In genomic region chr5:82984786-82985762, GRCh38 we compare ENCODE assay signal across 22 cellular contexts.
DNase-seq lines count a peak whose midpoint lies in the region; ATAC-seq, FAIRE-seq and TF ChIP-seq lines count a peak whose summit lies in the region.
"Had no signal": no experiment of that assay in that cellular context is flagged by ENCODE, and none has a peak within 500 bp of the region (broad histone marks: within the 10 kb centered on the region; RNA-seq: fewer than 3 reads in every experiment).

No MANE protein-coding gene starts in this region.

- H2AFZ ChIP-seq in K562 (ENCODE audit: low read depth, low read length) = no peak overlapping the region
- peak overlapping the region; percentile 66 for H2AFZ ChIP-seq in neural progenitor cell (replicated peaks)
- no peak overlapping the region for H2AFZ ChIP-seq in mammary epithelial cell (ENCODE audit: low read depth, low read length)

- H3K27ac ChIP-seq in K562 (ENCODE audit: extremely low read depth, low read depth, low read length) = no peak overlapping the region
- no peak overlapping the region for H3K27ac ChIP-seq in neural progenitor cell
- no peak overlapping the region for H3K27ac ChIP-seq in mammary epithelial cell (ENCODE audit: insufficient read depth, low read depth, low read length)
- H3K27ac ChIP-seq: brain microvascular endothelial cell, suprapubic skin had no signal

- peak; percentile 6 for FAIRE-seq in K562 (lab: Jason Lieb, UNC)
- FAIRE-seq: kidney had no signal

- no peak overlapping the region for H3K9ac ChIP-seq in K562 (ENCODE audit: insufficient read depth in 1 of 2, low read depth in 2 of 2, low read length in 2 of 2)
- no peak overlapping the region for H3K9ac ChIP-seq in neural progenitor cell
- H3K9ac ChIP-seq in mammary epithelial cell (ENCODE audit: insufficient read depth, low read length) = no peak overlapping the region

- H3K4me1 ChIP-seq in K562 (replicated peaks in 1 of 2; ENCODE audit: control insufficient read depth in 2 of 2, insufficient read depth in 2 of 2, low read length in 2 of 2) (no peaks in the 10 kb centered on the region), neural progenitor cell (peaks cover 15% of the 10 kb centered on the region), mammary epithelial cell (ENCODE audit: insufficient read depth, low read length) (peaks cover 5% of the 10 kb centered on the region)
- H3K4me1 ChIP-seq: suprapubic skin had no signal

- no peak for TF ChIP-seq CTCF in K562 (IDR thresholded peaks at IDR 0.05 in 2 of 3, conservative IDR thresholded peaks at IDR 0.05 in 1 of 3; ENCODE audit: insufficient read depth in 2 of 3, low read depth in 1 of 3, low read length in 3 of 3)
- no peak for TF ChIP-seq CTCF in neural progenitor cell (IDR thresholded peaks at IDR 0.05)
- TF ChIP-seq CTCF in mammary epithelial cell (conservative IDR thresholded peaks at IDR 0.05 in 1 of 2, IDR thresholded peaks at IDR 0.05 in 1 of 2; ENCODE audit: extremely low read depth in 1 of 2, insufficient read depth in 1 of 2, low read depth in 1 of 2, low read length in 2 of 2) = no peak

- intact Hi-C loops in K562 (cut with micrococcal nuclease) (no loop called here), mammary epithelial cell (cut with micrococcal nuclease) (no loop called here)

- H4K20me1 ChIP-seq in K562 (replicated peaks; ENCODE audit: control insufficient read depth, insufficient read depth, low read length) (no peaks in the 10 kb centered on the region), neural progenitor cell (ENCODE audit: low read depth) (no peaks in the 10 kb centered on the region), mammary epithelial cell (ENCODE audit: insufficient read depth, low read length) (no peaks in the 10 kb centered on the region)

- CTCF ChIA-PET in K562 (lab: Yijun Ruan, JAX; ENCODE audit: low intra/inter-chr PET ratio) = no interaction called here
- CTCF ChIA-PET in mammary epithelial cell (lab: Charles Lee; ENCODE audit: low non-redundant PET) = interaction anchor here (0.6 kb wide), 1 partner anchor 1270 kb away, joined by 3 read pairs; no protein-coding TSS in a partner anchor

- H3K4me3 Mint-ChIP-seq in neural progenitor cell = no peak overlapping the region
- H3K4me3 Mint-ChIP-seq: CD4-positive, CD25-positive, alpha-beta regulatory T cell; dendritic cell treated with granulocyte-macrophage colony-stimulating factor and Interleukin-4, amounts not matched to agents 40 ng/mL and 50 ng/mL, for 4 days; naive thymus-derived CD8-positive, alpha-beta T cell had no signal

- POLR2A ChIA-PET in K562 (lab: Yijun Ruan, JAX) = no interaction called here

- H3K27me3 ChIP-seq in K562 (ENCODE audit: control insufficient read depth in 2 of 2, insufficient read depth in 2 of 2, low read length in 2 of 2) = no peaks in the 10 kb centered on the region
- H3K27me3 ChIP-seq in neural progenitor cell = no peaks in the 10 kb centered on the region
- H3K27me3 ChIP-seq in mammary epithelial cell (ENCODE audit: insufficient read depth, low read length) = no peaks in the 10 kb centered on the region
- H3K27me3 ChIP-seq: brain microvascular endothelial cell, suprapubic skin had no signal

- H3K27ac Mint-ChIP-seq in neural progenitor cell = no peak overlapping the region
- H3K27ac Mint-ChIP-seq: CD4-positive, CD25-positive, alpha-beta regulatory T cell; dendritic cell treated with granulocyte-macrophage colony-stimulating factor and Interleukin-4, amounts not matched to agents 40 ng/mL and 50 ng/mL, for 4 days; naive thymus-derived CD8-positive, alpha-beta T cell had no signal

- no peak overlapping the region for H3K4me2 ChIP-seq in K562 (ENCODE audit: insufficient read depth, low read length)
- H3K4me2 ChIP-seq in neural progenitor cell = no peak overlapping the region
- no peak overlapping the region for H3K4me2 ChIP-seq in mammary epithelial cell (ENCODE audit: insufficient read depth, low read depth, low read length)

- TF ChIP-seq EP300 in K562 (IDR thresholded peaks at IDR 0.05; ENCODE audit: low read length) = no peak

- TF ChIP-seq RAD21 in K562 (CRISPR knock-in tag; conservative IDR thresholded peaks at IDR 0.05 in 1 of 2, IDR thresholded peaks at IDR 0.05 in 1 of 2) = no peak

- no peak for TF ChIP-seq POLR2A in K562 (conservative IDR thresholded peaks at IDR 0.05)

- H3K79me2 ChIP-seq in K562 (ENCODE audit: control insufficient read depth, insufficient read depth, low read length) = no peaks in the 10 kb centered on the region
- no peaks in the 10 kb centered on the region for H3K79me2 ChIP-seq in neural progenitor cell (ENCODE audit: low read depth)
- no peaks in the 10 kb centered on the region for H3K79me2 ChIP-seq in mammary epithelial cell (ENCODE audit: insufficient read depth, low read length)

- H3K4me3 ChIP-seq in K562 (no peak overlapping the region), neural progenitor cell (no peak overlapping the region), mammary epithelial cell (replicated peaks in 1 of 3; ENCODE audit: insufficient read depth in 1 of 3, low read depth in 2 of 3, low read length in 3 of 3) (no peak overlapping the region)
- H3K4me3 ChIP-seq: suprapubic skin had no signal

- no peaks in the 10 kb centered on the region for H3K9me3 Mint-ChIP-seq in neural progenitor cell

- H3K9me3 ChIP-seq in K562 (replicated peaks; ENCODE audit: control insufficient read depth, insufficient read depth, low read depth, low read length) (no peaks in the 10 kb centered on the region), neural progenitor cell (ENCODE audit: low read depth) (no peaks in the 10 kb centered on the region), mammary epithelial cell (replicated peaks; ENCODE audit: insufficient read depth, low read length) (no peaks in the 10 kb centered on the region)
- H3K9me3 ChIP-seq: suprapubic skin had no signal

- dilution Hi-C loops in mammary epithelial cell (cut with HindIII; ENCODE audit: low sequenced_read_pairs) = loop anchor here (5.0 kb wide), 1 partner anchor 73 kb away; no protein-coding TSS in a partner anchor

- no peak for DNase-seq in K562 (ENCODE audit: extremely low read depth in 1 of 4, low spot score in 3 of 4)
- DNase-seq in neural progenitor cell (ENCODE audit: low spot score) = no peak
- DNase-seq in NCI-H2171 treated with DMSO at 0.1 percent for 48 hours (lab: John Stamatoyannopoulos, UW) = no peak
- DNase-seq in retina = no peak
- DNase-seq in mammary epithelial cell = no peak
- DNase-seq: activated CD4-positive, alpha-beta T cell treated with anti-CD3 and anti-CD28 coated beads for 48 hours; brain microvascular endothelial cell; CD4-positive, CD25-positive, alpha-beta regulatory T cell; DMS153; foreskin fibroblast; GOT3; hypothalamus; kidney; naive thymus-derived CD8-positive, alpha-beta T cell; NCI-H2029; NCI-H524; SW 1271 had no signal

- H3K36me3 ChIP-seq in K562 (ENCODE audit: control insufficient read depth, insufficient read depth, low read length) = no peaks in the 10 kb centered on the region
- H3K36me3 ChIP-seq in neural progenitor cell = no peaks in the 10 kb centered on the region
- no peaks in the 10 kb centered on the region for H3K36me3 ChIP-seq in mammary epithelial cell (ENCODE audit: insufficient read depth, low read length)
- H3K36me3 ChIP-seq: brain microvascular endothelial cell, suprapubic skin had no signal

- in situ Hi-C loops in K562 (cut with MboI) (no loop called here), mammary epithelial cell (cut with MboI; ENCODE audit: low sequenced_read_pairs in 2 of 2) (no loop called here)

- peaks cover 10% of the 10 kb centered on the region for H3K4me1 Mint-ChIP-seq in neural progenitor cell

- H3K27me3 Mint-ChIP-seq in neural progenitor cell (ENCODE audit: insufficient read depth, low read depth) = peaks cover 2% of the 10 kb centered on the region
- H3K27me3 Mint-ChIP-seq: dendritic cell treated with granulocyte-macrophage colony-stimulating factor and Interleukin-4, amounts not matched to agents 40 ng/mL and 50 ng/mL, for 4 days had no signal

- no peaks in the 10 kb centered on the region for H3F3A ChIP-seq in neural progenitor cell (ENCODE audit: low read depth)

- under 1% methylated on average over 10 of the region's 10 CpGs for WGBS in K562 (ENCODE audit: insufficient coverage, low coverage, missing lambda C conversion rate)
- 79% methylated on average over 10 of the region's 10 CpGs for WGBS in mammary epithelial cell (ENCODE audit: low coverage, missing lambda C conversion rate)

- no peaks in the 10 kb centered on the region for H3K36me3 Mint-ChIP-seq in neural progenitor cell
- H3K36me3 Mint-ChIP-seq: CD4-positive, CD25-positive, alpha-beta regulatory T cell; naive thymus-derived CD8-positive, alpha-beta T cell had no signal

- ATAC-seq in GM18867 (IDR thresholded peaks at IDR 0.05; ENCODE audit: unreplicated experiment) (peak; percentile 77), HG02885 (IDR thresholded peaks at IDR 0.05; ENCODE audit: poor library complexity, unreplicated experiment) (peak; percentile 58), K562 (no peak), HG03175 (IDR thresholded peaks at IDR 0.05; ENCODE audit: unreplicated experiment) (no peak)
- ATAC-seq: naive thymus-derived CD8-positive, alpha-beta T cell had no signal

- H3K9me1 ChIP-seq in K562 (ENCODE audit: control insufficient read depth, insufficient read depth, low read length) = no peaks in the 10 kb centered on the region

- BruUV-seq in K562 (replicated peaks; lab: Mats Ljungman, UMichigan) (no TSS peak), mammary epithelial cell (replicated peaks; lab: Mats Ljungman, UMichigan) (no TSS peak)

TF ChIP-seq in K562, 482 proteins besides CTCF, POLR2A, EP300 and RAD21:
- TF ChIP-seq POLR3G (IDR thresholded peaks at IDR 0.05; ENCODE audit: extremely low read depth, insufficient read length, insufficient replicate concordance) (no peak), PBX2 (CRISPR knock-in tag; IDR thresholded peaks at IDR 0.05; ENCODE audit: low read depth) (no peak), PBX2 (tag; conservative IDR thresholded peaks at IDR 0.05; ENCODE audit: low read depth) (0 out of 2 replicates have a peak, but pooled peaks have one; percentile 6)

Comparison
In these comparisons a context has a peak if more than half of its experiments do, and no peak if none do; other contexts are left out.
1. ATAC-seq: peak in GM18867 (single experiment) and HG02885 (single experiment); none in K562 (single experiment) and HG03175 (single experiment).